In genomic region chr3:110628650-110629301, GRCh38 we compare ENCODE assay signal across 23 cellular contexts.
"Had no signal": no experiment of that assay in that cellular context is flagged by ENCODE, and none has a peak within 500 bp of the region (broad histone marks: within the 10 kb centered on the region; RNA-seq: fewer than 3 reads in every experiment).

No MANE protein-coding gene starts in this region.

- H3K27ac Mint-ChIP-seq: activated naive CD8-positive, alpha-beta T cell treated with anti-CD3 and anti-CD28 coated beads for 36 hours; activated T-cell treated with anti-CD3 and anti-CD28 coated beads, Interleukin-2, amount 50 U/mL, for 24 hours; natural killer cell; stimulated activated naive CD8-positive, alpha-beta T cell treated with anti-CD3 and anti-CD28 coated beads, Interleukin-15, Interleukin-2, amounts not matched to agents 100 ng/mL and 50 ng/mL, for 24 hours had no signal

- FAIRE-seq: astrocyte, frontal cortex, TTC549 had no signal

- H2AFZ ChIP-seq: hepatocyte had no signal

- H3K4me1 ChIP-seq: left lung, prostate gland had no signal

- H3K79me2 ChIP-seq: hepatocyte had no signal

- H3K27me3 Mint-ChIP-seq: activated naive CD8-positive, alpha-beta T cell treated with anti-CD3 and anti-CD28 coated beads for 36 hours; activated T-cell treated with anti-CD3 and anti-CD28 coated beads, Interleukin-2, amount 50 U/mL, for 24 hours; stimulated activated naive CD8-positive, alpha-beta T cell treated with anti-CD3 and anti-CD28 coated beads, Interleukin-15, Interleukin-2, amounts not matched to agents 100 ng/mL and 50 ng/mL, for 24 hours had no signal

- H3K4me3 ChIP-seq: hepatocyte, left lung, lung, ovary, prostate gland, thyroid gland had no signal

- DNase-seq: activated CD4-positive, alpha-beta T cell treated with anti-CD3 and anti-CD28 coated beads for 1 hour; activated naive CD4-positive, alpha-beta T cell treated with Interleukin-2 at 50 U/mL for 16 hours; activated naive CD8-positive, alpha-beta T cell treated with anti-CD3 and anti-CD28 coated beads for 36 hours; activated T-cell treated with anti-CD3 and anti-CD28 coated beads, Interleukin-2, amount 50 U/mL, for 24 hours; central memory CD4-positive, alpha-beta T cell; dermis blood vessel endothelial cell; effector CD8-positive, alpha-beta T cell; erythroblast; glutamatergic neuron; immature natural killer cell; left lung; natural killer cell; ovary; stimulated activated CD4-positive, alpha-beta T cell treated with anti-CD3 and anti-CD28 coated beads, Interleukin-4, amount 100 ng/mL, for 4 hours; substantia nigra; thyroid gland had no signal

- H3K9me3 ChIP-seq: left lung, ovary, prostate gland, thyroid gland had no signal

- H3K4me3 Mint-ChIP-seq: activated naive CD8-positive, alpha-beta T cell treated with anti-CD3 and anti-CD28 coated beads for 36 hours; activated T-cell treated with anti-CD3 and anti-CD28 coated beads, Interleukin-2, amount 50 U/mL, for 24 hours; immature natural killer cell; natural killer cell; stimulated activated naive CD8-positive, alpha-beta T cell treated with anti-CD3 and anti-CD28 coated beads, Interleukin-15, Interleukin-2, amounts not matched to agents 100 ng/mL and 50 ng/mL, for 24 hours had no signal

- H3K9me3 Mint-ChIP-seq: activated T-cell treated with anti-CD3 and anti-CD28 coated beads, Interleukin-2, amount 50 U/mL, for 24 hours; immature natural killer cell; natural killer cell had no signal

- H3K36me3 ChIP-seq: left lung, ovary, prostate gland, thyroid gland had no signal

- H3K36me3 Mint-ChIP-seq: immature natural killer cell, natural killer cell had no signal

- H3K27ac ChIP-seq: hepatocyte, left lung, ovary, prostate gland, thyroid gland had no signal

- ATAC-seq: left lung, natural killer cell had no signal

- H3K4me2 ChIP-seq: hepatocyte had no signal

- H3K27me3 ChIP-seq: hepatocyte, left lung, ovary, thyroid gland had no signal
